9 cellular contexts compared by ENCODE assay signal in the genomic region with DNA sequence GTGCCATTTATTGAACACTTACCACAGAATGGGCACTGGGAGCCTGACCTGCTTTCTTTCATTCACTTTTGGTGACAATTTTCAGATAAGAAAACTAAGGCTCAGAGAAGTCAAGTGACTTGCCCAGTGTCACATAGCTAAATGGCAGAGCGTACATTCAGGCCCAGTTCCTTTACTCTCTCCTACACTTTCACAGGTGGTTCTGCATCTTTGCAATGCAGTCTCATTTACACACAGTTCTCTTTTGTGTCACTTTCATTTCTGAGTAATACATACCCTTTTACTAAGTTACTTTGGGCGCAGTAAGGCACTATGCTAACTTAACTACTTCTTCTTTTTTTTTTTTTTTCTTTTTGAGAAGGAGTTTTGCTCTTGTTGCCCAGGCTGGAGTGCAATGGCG. TPM values are rescaled to one million over a fixed set of nuclear protein-coding genes. Genes with fewer than 3 reads are reported as not detected.
DNase-seq lines count a peak whose midpoint lies in the region; ATAC-seq and TF ChIP-seq lines count a peak whose summit lies in the region.
"Had no signal": no experiment of that assay in that cellular context is flagged by ENCODE, and none has a peak within 500 bp of the region (broad histone marks: within the 10 kb centered on the region; RNA-seq: fewer than 3 reads in every experiment).

No MANE protein-coding gene starts in this region.

- intact Hi-C loops in natural killer cell (cut with micrococcal nuclease): loop anchor here (5.0 kb wide), 2 partner anchors 38 to 613 kb away; a partner anchor contains a TSS

- peak overlapping the region; percentile 40 for H3K4me3 Mint-ChIP-seq in natural killer cell

- DNase-seq in natural killer cell: no peak
- no peak for DNase-seq in hepatic stellate cell (ENCODE audit: low spot score)
- DNase-seq in activated naive CD4-positive, alpha-beta T cell treated with anti-CD3 and anti-CD28 coated beads, Interleukin-2, amount 50 U/mL, for 16 hours: no peak
- no peak for DNase-seq in activated CD8-positive, alpha-beta memory T cell treated with anti-CD3 and anti-CD28 coated beads, Interleukin-2, amount 50 U/mL, for 48 hours
- DNase-seq: NCI-H2081 treated with DMSO at 0.1 percent for 48 hours, testis had no signal

- peaks cover 58% of the 10 kb centered on the region for H3K4me1 ChIP-seq in Loucy (ENCODE audit: insufficient read depth, low read length, poor library complexity, severe bottlenecking)

- H3K9me3 Mint-ChIP-seq in natural killer cell: no peaks in the 10 kb centered on the region

- no peaks in the 10 kb centered on the region for H3K9me3 ChIP-seq in Loucy (ENCODE audit: insufficient read depth, low read depth, low read length)
- H3K9me3 ChIP-seq: testis had no signal

- peak overlapping the region; percentile 35 to 88 for H3K27ac Mint-ChIP-seq in natural killer cell

- H3K9me2 ChIP-seq in Loucy (replicated peaks; ENCODE audit: low read depth, low read length): no peaks in the 10 kb centered on the region

- no peak overlapping the region for H2AFZ ChIP-seq in Loucy (ENCODE audit: low read length)

- peaks cover 100% of the 10 kb centered on the region for H3K79me2 ChIP-seq in Loucy (ENCODE audit: insufficient read depth, low read length)

- H3K4me2 ChIP-seq in Loucy (ENCODE audit: low read depth, low read length, poor library complexity, severe bottlenecking): peak overlapping the region; percentile 22

- ATAC-seq in GM19043 (IDR thresholded peaks at IDR 0.05; ENCODE audit: low read depth, unreplicated experiment): peak; percentile 90
- peak; percentile 90 for ATAC-seq in HG02623 (IDR thresholded peaks at IDR 0.05; ENCODE audit: unreplicated experiment)
- peak; percentile 44 to 76 (median 66) for ATAC-seq in natural killer cell

- H3K27me3 Mint-ChIP-seq in natural killer cell (ENCODE audit: low read depth in 2 of 2): peaks cover 0 to 1% of the 10 kb centered on the region in 2 donors

- H3K27me3 ChIP-seq in Loucy (ENCODE audit: insufficient read depth, low read length, poor library complexity, severe bottlenecking): no peaks in the 10 kb centered on the region
- H3K27me3 ChIP-seq: testis had no signal

- H3F3A ChIP-seq in Loucy (ENCODE audit: low read depth): no peaks in the 10 kb centered on the region

- peaks cover 55 to 79% of the 10 kb centered on the region in 2 donors for H3K4me1 Mint-ChIP-seq in natural killer cell

- H3K9ac ChIP-seq in Loucy (ENCODE audit: low read depth, low read length, poor library complexity, severe bottlenecking): no peak overlapping the region

- no peak overlapping the region for H3K4me3 ChIP-seq in Loucy (ENCODE audit: low read length, poor library complexity, severe bottlenecking)
- H3K4me3 ChIP-seq: testis had no signal

- H4K20me1 ChIP-seq in Loucy (ENCODE audit: insufficient read depth, low read length, poor library complexity, severe bottlenecking): peaks cover 92% of the 10 kb centered on the region

- no peak for TF ChIP-seq CTCF in Loucy (conservative IDR thresholded peaks at IDR 0.05; ENCODE audit: low read length)
- TF ChIP-seq CTCF in natural killer cell (IDR thresholded peaks at IDR 0.05): no peak

- H3K36me3 ChIP-seq in Loucy (ENCODE audit: insufficient read depth, low read length): peaks cover 7% of the 10 kb centered on the region

- H3K36me3 Mint-ChIP-seq in natural killer cell: peaks cover 5% of the 10 kb centered on the region

RNA-seq across cellular contexts. Expression of a gene that starts 8.3 kb away (rescaled TPM):
- 10 to 100 TPM; 94.6 to 98.0 (median 97.0) TPM for total RNA-seq in natural killer cell

RNA-seq across cellular contexts. Expression of a gene that starts 53.6 kb away (rescaled TPM):
- total RNA-seq in natural killer cell: 10 to 100 TPM; 26.7 to 36.6 (median 34.9) TPM
